ENCODE assay signal across 8 cellular contexts in genomic region chr16:1677339-1677738, GRCh38. TPM values are rescaled to one million over a fixed set of nuclear protein-coding genes. Genes with fewer than 3 reads are reported as not detected.
A peak's percentile ranks its signal among the peaks of the same experiment; 100 is the strongest.
DNase-seq lines count a peak whose midpoint lies in the region; TF ChIP-seq lines count a peak whose summit lies in the region.

No MANE protein-coding gene starts in this region.

- no peak overlapping the region for H3K9ac ChIP-seq in skeletal muscle tissue (ENCODE audit: low read depth in 1 of 3, low read length in 3 of 3)

- H3K4me3 ChIP-seq in epithelial cell of proximal tubule (ENCODE audit: low read depth, low read length) (peak overlapping the region; percentile 51), skeletal muscle tissue (ENCODE audit: low read length in 3 of 3) (peak overlapping the region in 2 of 3 donors; percentile 43 to 73), brain microvascular endothelial cell (ENCODE audit: low read depth, low read length) (no peak overlapping the region)

- TF ChIP-seq CTCF in RWPE1 (conservative IDR thresholded peaks at IDR 0.05; ENCODE audit: low read depth) (no peak), epithelial cell of proximal tubule (conservative IDR thresholded peaks at IDR 0.05; ENCODE audit: low read depth, low read length) (no peak), brain microvascular endothelial cell (IDR thresholded peaks at IDR 0.05; ENCODE audit: low read depth, low read length, missing control alignments) (no peak)

- H3K27me3 ChIP-seq in skeletal muscle tissue (ENCODE audit: control insufficient read depth in 3 of 3, insufficient read depth in 3 of 3, low read length in 3 of 3) (no peaks in the 10 kb centered on the region), brain microvascular endothelial cell (replicated peaks) (no peaks in the 10 kb centered on the region)

- in situ Hi-C loops in brain microvascular endothelial cell (cut with HindIII; ENCODE audit: low pct_ligation_motif_present, low sequenced_read_pairs), result no loop called here

- DNase-seq in DMS79 treated with DMSO at 0.1 percent for 48 hours (lab: John Stamatoyannopoulos, UW) (peak; percentile 13), DMS79 (lab: John Stamatoyannopoulos, UW) (no peak), RWPE1 (ENCODE audit: low spot score) (no peak), epithelial cell of proximal tubule (ENCODE audit: low read depth) (no peak), NCI-H510A (lab: John Stamatoyannopoulos, UW) (no peak), brain microvascular endothelial cell (no peak)
- DNase-seq in stimulated activated CD4-positive, alpha-beta T cell treated with anti-CD3 and anti-CD28 coated beads, Interleukin-4, amount 100 ng/mL, for 1 hour, result no peak

- H3K4me1 ChIP-seq in skeletal muscle tissue (ENCODE audit: control insufficient read depth in 3 of 3, insufficient read depth in 3 of 3, low read length in 3 of 3), result peaks cover 6 to 9% (median 7%) of the 10 kb centered on the region in 3 donors

- H3K9me3 ChIP-seq in skeletal muscle tissue (ENCODE audit: control insufficient read depth in 3 of 3, low read length in 3 of 3), result no peaks in the 10 kb centered on the region

- H3K27ac ChIP-seq in RWPE1 (peak overlapping the region; percentile 89), skeletal muscle tissue (ENCODE audit: low read depth, low read length) (no peak overlapping the region), brain microvascular endothelial cell (no peak overlapping the region)

- POLR2A ChIA-PET in RWPE1 (lab: Yijun Ruan, JAX; ENCODE audit: low non-redundant PET), result interaction anchor here (0.7 to 1.5 kb wide), 3 partner anchors 24 to 31 kb away, joined by 3 to 5 read pairs (median 4); partner anchors contain the start of gene MAPK8IP3

- peaks cover 27 to 33% (median 32%) of the 10 kb centered on the region in 3 donors for H3K36me3 ChIP-seq in skeletal muscle tissue (ENCODE audit: control insufficient read depth in 3 of 3, insufficient read depth in 3 of 3, low read length in 3 of 3)
- H3K36me3 ChIP-seq in brain microvascular endothelial cell (replicated peaks), result peaks cover 27% of the 10 kb centered on the region

- CTCF ChIA-PET in RWPE1 (lab: Yijun Ruan, JAX), result interaction anchor here (0.6 to 2.0 kb wide), 3 partner anchors 28 to 46 kb away, joined by 3 to 14 read pairs (median 3); partner anchors contain the start of gene MAPK8IP3

RNA-seq across cellular contexts. Expression of gene JPT2, which starts 0.7 kb away (rescaled TPM):
- total RNA-seq in epithelial cell of proximal tubule (119 and 226 TPM in 2 replicates), skeletal muscle tissue (22.4 TPM)

RNA-seq across cellular contexts. Expression of gene MAPK8IP3, which starts 28.7 kb away (rescaled TPM):
- total RNA-seq in epithelial cell of proximal tubule, result 22.0 and 37.5 TPM in 2 replicates
- 28.7 TPM for total RNA-seq in skeletal muscle tissue
